ENCODE assay signal across 1 cellular context in the genomic region with DNA sequence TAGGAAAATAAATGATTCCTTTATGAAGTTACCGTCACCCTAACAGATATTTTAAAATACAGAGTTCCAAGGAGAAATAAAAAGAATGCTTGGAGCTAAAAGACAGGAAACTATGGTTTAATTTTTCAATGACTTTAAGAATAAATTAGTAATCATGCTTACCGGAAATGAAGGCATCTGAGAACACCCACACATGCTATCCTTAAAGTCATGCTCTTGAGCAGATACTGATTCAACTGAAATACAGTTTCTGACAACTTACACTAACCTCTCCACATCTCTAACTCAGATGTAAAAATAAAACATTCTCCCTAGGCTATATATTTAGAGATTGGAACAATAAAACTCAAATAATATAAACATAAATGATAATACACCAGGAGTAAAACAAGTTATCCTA.
TF ChIP-seq lines count a peak whose summit lies in the region.

No MANE protein-coding gene starts in this region.

TF ChIP-seq in GM12878, 131 proteins besides CTCF, POLR2A, EP300 and RAD21:
- TF ChIP-seq CBX5 (IDR thresholded peaks at IDR 0.05; ENCODE audit: low read depth) (no peak), NR2F1 (conservative IDR thresholded peaks at IDR 0.05) (no peak), SIN3A (IDR thresholded peaks at IDR 0.05; ENCODE audit: low read depth, low read length) (no peak), CREM (IDR thresholded peaks at IDR 0.05; ENCODE audit: low read depth) (no peak), FOS (IDR thresholded peaks at IDR 0.05; ENCODE audit: borderline replicate concordance, extremely low read depth, insufficient read length) (no peak), TAF1 (IDR thresholded peaks at IDR 0.05; ENCODE audit: borderline replicate concordance, low read depth, low read length) (no peak), HDAC2 (IDR thresholded peaks at IDR 0.05) (no peak)
- TF ChIP-seq, protein P1, sequence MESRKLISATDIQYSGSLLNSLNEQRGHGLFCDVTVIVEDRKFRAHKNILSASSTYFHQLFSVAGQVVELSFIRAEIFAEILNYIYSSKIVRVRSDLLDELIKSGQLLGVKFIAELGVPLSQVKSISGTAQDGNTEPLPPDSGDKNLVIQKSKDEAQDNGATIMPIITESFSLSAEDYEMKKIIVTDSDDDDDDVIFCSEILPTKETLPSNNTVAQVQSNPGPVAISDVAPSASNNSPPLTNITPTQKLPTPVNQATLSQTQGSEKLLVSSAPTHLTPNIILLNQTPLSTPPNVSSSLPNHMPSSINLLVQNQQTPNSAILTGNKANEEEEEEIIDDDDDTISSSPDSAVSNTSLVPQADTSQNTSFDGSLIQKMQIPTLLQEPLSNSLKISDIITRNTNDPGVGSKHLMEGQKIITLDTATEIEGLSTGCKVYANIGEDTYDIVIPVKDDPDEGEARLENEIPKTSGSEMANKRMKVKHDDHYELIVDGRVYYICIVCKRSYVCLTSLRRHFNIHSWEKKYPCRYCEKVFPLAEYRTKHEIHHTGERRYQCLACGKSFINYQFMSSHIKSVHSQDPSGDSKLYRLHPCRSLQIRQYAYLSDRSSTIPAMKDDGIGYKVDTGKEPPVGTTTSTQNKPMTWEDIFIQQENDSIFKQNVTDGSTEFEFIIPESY (IDR thresholded peaks at IDR 0.05) = no peak
- TF ChIP-seq, protein P2, sequence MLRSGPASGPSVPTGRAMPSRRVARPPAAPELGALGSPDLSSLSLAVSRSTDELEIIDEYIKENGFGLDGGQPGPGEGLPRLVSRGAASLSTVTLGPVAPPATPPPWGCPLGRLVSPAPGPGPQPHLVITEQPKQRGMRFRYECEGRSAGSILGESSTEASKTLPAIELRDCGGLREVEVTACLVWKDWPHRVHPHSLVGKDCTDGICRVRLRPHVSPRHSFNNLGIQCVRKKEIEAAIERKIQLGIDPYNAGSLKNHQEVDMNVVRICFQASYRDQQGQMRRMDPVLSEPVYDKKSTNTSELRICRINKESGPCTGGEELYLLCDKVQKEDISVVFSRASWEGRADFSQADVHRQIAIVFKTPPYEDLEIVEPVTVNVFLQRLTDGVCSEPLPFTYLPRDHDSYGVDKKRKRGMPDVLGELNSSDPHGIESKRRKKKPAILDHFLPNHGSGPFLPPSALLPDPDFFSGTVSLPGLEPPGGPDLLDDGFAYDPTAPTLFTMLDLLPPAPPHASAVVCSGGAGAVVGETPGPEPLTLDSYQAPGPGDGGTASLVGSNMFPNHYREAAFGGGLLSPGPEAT (IDR thresholded peaks at IDR 0.05; ENCODE audit: low read depth) = no peak
- TF ChIP-seq, protein P3, sequence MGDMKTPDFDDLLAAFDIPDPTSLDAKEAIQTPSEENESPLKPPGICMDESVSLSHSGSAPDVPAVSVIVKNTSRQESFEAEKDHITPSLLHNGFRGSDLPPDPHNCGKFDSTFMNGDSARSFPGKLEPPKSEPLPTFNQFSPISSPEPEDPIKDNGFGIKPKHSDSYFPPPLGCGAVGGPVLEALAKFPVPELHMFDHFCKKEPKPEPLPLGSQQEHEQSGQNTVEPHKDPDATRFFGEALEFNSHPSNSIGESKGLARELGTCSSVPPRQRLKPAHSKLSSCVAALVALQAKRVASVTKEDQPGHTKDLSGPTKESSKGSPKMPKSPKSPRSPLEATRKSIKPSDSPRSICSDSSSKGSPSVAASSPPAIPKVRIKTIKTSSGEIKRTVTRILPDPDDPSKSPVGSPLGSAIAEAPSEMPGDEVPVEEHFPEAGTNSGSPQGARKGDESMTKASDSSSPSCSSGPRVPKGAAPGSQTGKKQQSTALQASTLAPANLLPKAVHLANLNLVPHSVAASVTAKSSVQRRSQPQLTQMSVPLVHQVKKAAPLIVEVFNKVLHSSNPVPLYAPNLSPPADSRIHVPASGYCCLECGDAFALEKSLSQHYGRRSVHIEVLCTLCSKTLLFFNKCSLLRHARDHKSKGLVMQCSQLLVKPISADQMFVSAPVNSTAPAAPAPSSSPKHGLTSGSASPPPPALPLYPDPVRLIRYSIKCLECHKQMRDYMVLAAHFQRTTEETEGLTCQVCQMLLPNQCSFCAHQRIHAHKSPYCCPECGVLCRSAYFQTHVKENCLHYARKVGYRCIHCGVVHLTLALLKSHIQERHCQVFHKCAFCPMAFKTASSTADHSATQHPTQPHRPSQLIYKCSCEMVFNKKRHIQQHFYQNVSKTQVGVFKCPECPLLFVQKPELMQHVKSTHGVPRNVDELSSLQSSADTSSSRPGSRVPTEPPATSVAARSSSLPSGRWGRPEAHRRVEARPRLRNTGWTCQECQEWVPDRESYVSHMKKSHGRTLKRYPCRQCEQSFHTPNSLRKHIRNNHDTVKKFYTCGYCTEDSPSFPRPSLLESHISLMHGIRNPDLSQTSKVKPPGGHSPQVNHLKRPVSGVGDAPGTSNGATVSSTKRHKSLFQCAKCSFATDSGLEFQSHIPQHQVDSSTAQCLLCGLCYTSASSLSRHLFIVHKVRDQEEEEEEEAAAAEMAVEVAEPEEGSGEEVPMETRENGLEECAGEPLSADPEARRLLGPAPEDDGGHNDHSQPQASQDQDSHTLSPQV (IDR thresholded peaks at IDR 0.05) = no peak
TF ChIP-seq in GM12878: peak in this region for 0.
